16 cellular contexts compared by ENCODE assay signal in the genomic region with DNA sequence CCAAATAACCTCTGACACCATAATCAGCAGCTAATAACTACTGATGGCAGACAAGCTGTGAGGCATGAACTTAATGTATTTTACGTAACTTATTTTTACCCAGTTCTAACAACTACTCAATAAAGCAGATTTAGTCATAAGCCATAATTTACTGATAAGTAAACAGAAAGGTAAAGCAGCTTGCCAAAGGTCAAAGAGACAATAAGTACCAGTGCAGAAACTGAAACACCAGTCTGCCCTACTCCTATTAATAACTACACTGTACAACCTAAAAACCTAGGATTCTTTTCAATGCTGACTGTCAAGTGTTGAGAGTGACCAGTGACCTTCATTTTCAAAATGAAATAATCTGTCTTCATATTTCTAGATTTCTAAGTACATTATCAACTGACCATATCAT.
DNase-seq lines count a peak whose midpoint lies in the region; FAIRE-seq and TF ChIP-seq lines count a peak whose summit lies in the region.
"Had no signal": no experiment of that assay in that cellular context is flagged by ENCODE, and none has a peak within 500 bp of the region (broad histone marks: within the 10 kb centered on the region; RNA-seq: fewer than 3 reads in every experiment).

No MANE protein-coding gene starts in this region.

- no peak overlapping the region for H3K4me2 ChIP-seq in endothelial cell of umbilical vein (ENCODE audit: insufficient read depth, low read length)
- H3K4me2 ChIP-seq: SK-N-SH had no signal

- H3K36me3 Mint-ChIP-seq in Caco-2 (ENCODE audit: insufficient read depth, unreplicated experiment) = peaks cover 15% of the 10 kb centered on the region

- no peak overlapping the region for H3K4me3 Mint-ChIP-seq in Caco-2 (ENCODE audit: unreplicated experiment)
- H3K4me3 Mint-ChIP-seq: CD8-positive, alpha-beta T cell had no signal

- POLR2A ChIA-PET in Caco-2 (lab: Charles Lee) (no interaction called here), endothelial cell of umbilical vein (lab: Charles Lee) (no interaction called here)

- H4K20me1 ChIP-seq in endothelial cell of umbilical vein (replicated peaks; ENCODE audit: control insufficient read depth, extremely low read depth, insufficient read depth, low read length) = no peaks in the 10 kb centered on the region

- peak overlapping the region; percentile 10 for H3K27ac Mint-ChIP-seq in Caco-2 (ENCODE audit: unreplicated experiment)
- H3K27ac Mint-ChIP-seq: CD8-positive, alpha-beta T cell had no signal

- H3K4me1 Mint-ChIP-seq in Caco-2 (ENCODE audit: low read depth, unreplicated experiment) = peaks cover 31% of the 10 kb centered on the region

- dilution Hi-C loops in endothelial cell of umbilical vein (cut with MboI; ENCODE audit: extremely low pct_ligation_motif_present, low sequenced_read_pairs) = no loop called here

- H3K36me3 ChIP-seq in Caco-2 (ENCODE audit: control insufficient read depth, insufficient read depth, low read length) (no peaks in the 10 kb centered on the region), endothelial cell of umbilical vein (ENCODE audit: control insufficient read depth in 2 of 2, extremely low read depth in 1 of 2, insufficient read depth in 2 of 2, low read length in 2 of 2) (no peaks in the 10 kb centered on the region)

- H3K4me1 ChIP-seq in Caco-2 = peaks cover 23% of the 10 kb centered on the region
- no peaks in the 10 kb centered on the region for H3K4me1 ChIP-seq in endothelial cell of umbilical vein (ENCODE audit: control insufficient read depth, extremely low read depth, insufficient read depth, low read length)

- no peaks in the 10 kb centered on the region for H3K79me2 ChIP-seq in endothelial cell of umbilical vein (ENCODE audit: control insufficient read depth, insufficient read depth, low read length)

- BruUV-seq in Caco-2 (replicated peaks; lab: Mats Ljungman, UMichigan) = no TSS peak
- BruUV-seq in endothelial cell of umbilical vein (replicated peaks; lab: Mats Ljungman, UMichigan) = no TSS peak

- H3K27me3 ChIP-seq in Caco-2 (replicated peaks; ENCODE audit: control insufficient read depth, insufficient read depth, low read length) (no peaks in the 10 kb centered on the region), endothelial cell of umbilical vein (ENCODE audit: control insufficient read depth in 2 of 2, insufficient read depth in 2 of 2, low read length in 2 of 2) (no peaks in the 10 kb centered on the region)

- no peak overlapping the region for H3K9ac ChIP-seq in endothelial cell of umbilical vein (replicated peaks; ENCODE audit: extremely low read depth, insufficient read depth, low read length)
- H3K9ac ChIP-seq: SK-N-SH had no signal

- no peak overlapping the region for H3K27ac ChIP-seq in endothelial cell of umbilical vein (ENCODE audit: insufficient read depth, low read depth, low read length)

- H3K9me3 Mint-ChIP-seq in Caco-2 (ENCODE audit: unreplicated experiment) = no peaks in the 10 kb centered on the region
- H3K9me3 Mint-ChIP-seq: CD8-positive, alpha-beta T cell had no signal

- DNase-seq in Caco-2 (no peak), GM12891 (ENCODE audit: insufficient read length, low spot score) (no peak), NCI-H2227 treated with DMSO at 0.1 percent for 48 hours (lab: John Stamatoyannopoulos, UW) (peak; percentile 85), endothelial cell of umbilical vein (ENCODE audit: low read depth, low spot score) (peak; percentile 26), frontal cortex (ENCODE audit: low spot score in 2 of 2) (no peak), urothelium cell line (ENCODE audit: low spot score) (no peak), NCI-H446 (lab: John Stamatoyannopoulos, UW) (no peak)
- DNase-seq: CD8-positive, alpha-beta T cell; H7; Karpas-422; NCI-H1105 treated with DMSO at 0.1 percent for 48 hours; NCI-H2029; NCI-H526; NK-92 treated with Interleukin-12 subunit alpha and Interleukin-12 subunit beta, amount 100 ng/mL, for 24 hours; OCI-M1; SK-N-SH had no signal

- H3K9me3 ChIP-seq in Caco-2 (no peaks in the 10 kb centered on the region), endothelial cell of umbilical vein (replicated peaks; ENCODE audit: control insufficient read depth, insufficient read depth, low read length) (no peaks in the 10 kb centered on the region)
- H3K9me3 ChIP-seq: SK-N-SH had no signal

- H2AFZ ChIP-seq in endothelial cell of umbilical vein (ENCODE audit: low read depth, low read length) = no peak overlapping the region

- TF ChIP-seq CTCF in Caco-2 (IDR thresholded peaks at IDR 0.05; ENCODE audit: insufficient read depth in 1 of 2, low read depth in 1 of 2, low read length in 1 of 2, severe bottlenecking in 1 of 2, unreplicated experiment in 1 of 2) = no peak
- no peak for TF ChIP-seq CTCF in endothelial cell of umbilical vein (IDR thresholded peaks at IDR 0.05; ENCODE audit: extremely low read depth in 1 of 2, insufficient read depth in 1 of 2, low read depth in 1 of 2, low read length in 2 of 2)

- H3K9me1 ChIP-seq in endothelial cell of umbilical vein (replicated peaks; ENCODE audit: control insufficient read depth, extremely low read depth, insufficient read depth, low read length) = no peaks in the 10 kb centered on the region

- CTCF ChIA-PET in Caco-2 (lab: Charles Lee) (no interaction called here), endothelial cell of umbilical vein (lab: Charles Lee) (interaction anchor here (1.7 kb wide), 1 partner anchor 16 kb away, joined by 4 read pairs; no protein-coding TSS in a partner anchor)

- TF ChIP-seq POLR2A in GM12891 (IDR thresholded peaks at IDR 0.05; ENCODE audit: low read depth, low read length) = no peak
- no peak for TF ChIP-seq POLR2A in endothelial cell of umbilical vein (IDR thresholded peaks at IDR 0.05; ENCODE audit: low read depth, low read length)

- H3K27me3 Mint-ChIP-seq in Caco-2 (ENCODE audit: insufficient read depth, unreplicated experiment) = no peaks in the 10 kb centered on the region

- no peak overlapping the region for H3K4me3 ChIP-seq in Caco-2 (ENCODE audit: low read depth, low read length)
- H3K4me3 ChIP-seq in endothelial cell of umbilical vein (replicated peaks in 1 of 3; ENCODE audit: insufficient read depth in 1 of 3, low read depth in 1 of 3, low read length in 3 of 3) = no peak overlapping the region

- FAIRE-seq in GM12891 (lab: Jason Lieb, UNC) = peak; percentile 71
- FAIRE-seq in endothelial cell of umbilical vein (lab: Jason Lieb, UNC) = no peak
- FAIRE-seq in frontal cortex (lab: Jason Lieb, UNC) = no peak
- no peak for FAIRE-seq in urothelium cell line (lab: Jason Lieb, UNC)

- intact Hi-C loops in Caco-2 (cut with micrococcal nuclease; ENCODE audit: unreplicated experiment) (no loop called here), endothelial cell of umbilical vein (cut with micrococcal nuclease) (no loop called here)

TF ChIP-seq in GM12891, 5 proteins besides CTCF, POLR2A, EP300 and RAD21:
- TF ChIP-seq TAF1 (IDR thresholded peaks at IDR 0.05; ENCODE audit: low read depth, low read length) (no peak), SPI1 (IDR thresholded peaks at IDR 0.05; ENCODE audit: low read depth, low read length) (no peak)
TF ChIP-seq in GM12891: peak in this region for 0.

TF ChIP-seq in endothelial cell of umbilical vein, 7 proteins besides CTCF, POLR2A, EP300 and RAD21:
- TF ChIP-seq FOS (IDR thresholded peaks at IDR 0.05; ENCODE audit: borderline replicate concordance, insufficient read depth, low read length) (no peak), GATA2 (IDR thresholded peaks at IDR 0.05; ENCODE audit: insufficient read depth, insufficient read length, low read depth, low read length) (no peak), JUN (IDR thresholded peaks at IDR 0.05; ENCODE audit: borderline replicate concordance, insufficient read depth, insufficient read length, low read depth) (no peak), EZH2 (IDR thresholded peaks at IDR 0.05; ENCODE audit: borderline replicate concordance, low read depth, low read length, severe bottlenecking) (no peak), MYC (IDR thresholded peaks at IDR 0.05; ENCODE audit: low read depth, low read length) (no peak)
- TF ChIP-seq, protein P1, sequence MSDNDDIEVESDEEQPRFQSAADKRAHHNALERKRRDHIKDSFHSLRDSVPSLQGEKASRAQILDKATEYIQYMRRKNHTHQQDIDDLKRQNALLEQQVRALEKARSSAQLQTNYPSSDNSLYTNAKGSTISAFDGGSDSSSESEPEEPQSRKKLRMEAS (IDR thresholded peaks at IDR 0.05; ENCODE audit: insufficient read depth, insufficient read length) = no peak

Comparison
In these comparisons a context has a peak if more than half of its experiments do, and no peak if none do; other contexts are left out.
1. DNase-seq: peak in NCI-H2227 treated with DMSO at 0.1 percent for 48 hours (single experiment) and endothelial cell of umbilical vein (single experiment); none in Caco-2 (0 of 2), GM12891 (single experiment), frontal cortex (0 of 2), urothelium cell line (single experiment) and NCI-H446 (0 of 2).